In genomic region chr1:2404142-2404889, GRCh38 we compare ENCODE assay signal across 29 cellular contexts. TPM values are rescaled to one million over a fixed set of nuclear protein-coding genes. Genes with fewer than 3 reads are reported as not detected.
DNase-seq lines count a peak whose midpoint lies in the region; ATAC-seq, FAIRE-seq and TF ChIP-seq lines count a peak whose summit lies in the region.
"Had no signal": no experiment of that assay in that cellular context is flagged by ENCODE, and none has a peak within 500 bp of the region (broad histone marks: within the 10 kb centered on the region; RNA-seq: fewer than 3 reads in every experiment).

No MANE protein-coding gene starts in this region.

- BruUV-seq in A673 (replicated peaks; lab: Mats Ljungman, UMichigan) (no TSS peak), HCT116 (replicated peaks; lab: Mats Ljungman, UMichigan) (no TSS peak)

- H3K9ac ChIP-seq in HCT116 (ENCODE audit: low read length) = no peak overlapping the region

- H3K27ac ChIP-seq in A673 (ENCODE audit: low read depth, low read length, poor library complexity, severe bottlenecking) (peak overlapping the region; percentile 5), HCT116 (ENCODE audit: low read depth, low read length) (no peak overlapping the region)
- H3K27ac ChIP-seq: BLaER1 treated with 17β-estradiol and CSF1 and Interleukin-3, amounts not matched to agents 10 nM and 100 nM; coronary artery; gastrocnemius medialis; thyroid gland had no signal

- H3K27ac Mint-ChIP-seq in nephron progenitor cell = peak overlapping the region; percentile 81
- H3K27ac Mint-ChIP-seq: activated B cell treated with CpG ODN at 0.5 μM for 24 hours; endodermal cell; stimulated activated naive CD8-positive, alpha-beta T cell treated with anti-CD3 and anti-CD28 coated beads, Interleukin-15, Interleukin-2, amounts not matched to agents 100 ng/mL and 50 ng/mL, for 24 hours had no signal

- peaks cover 40% of the 10 kb centered on the region for H3K36me3 Mint-ChIP-seq in nephron progenitor cell (ENCODE audit: low read depth)

- CTCF ChIA-PET in A673 (lab: Charles Lee) (no interaction called here), HCT116 (lab: Charles Lee) (no interaction called here)

- peak; percentile 28 for FAIRE-seq in bronchial epithelial cell (lab: Jason Lieb, UNC)

- TF ChIP-seq CTCF in A673 (conservative IDR thresholded peaks at IDR 0.05; ENCODE audit: low read depth, low read length) (no peak), HCT116 (IDR thresholded peaks at IDR 0.05 in 2 of 3, conservative IDR thresholded peaks at IDR 0.05 in 1 of 3; ENCODE audit: borderline replicate concordance in 1 of 3, insufficient read depth in 1 of 3, low read depth in 2 of 3, low read length in 2 of 3) (no peak), bronchial epithelial cell (IDR thresholded peaks at IDR 0.05; ENCODE audit: insufficient read depth, low read length, severe bottlenecking) (no peak), nephron progenitor cell (IDR thresholded peaks at IDR 0.05) (no peak)

- POLR2A ChIA-PET in A673 (lab: Charles Lee; ENCODE audit: low non-redundant PET) (no interaction called here), HCT116 (lab: Charles Lee) (no interaction called here)

- no peak for TF ChIP-seq RAD21 in HCT116 (IDR thresholded peaks at IDR 0.05; ENCODE audit: low read depth)

- DNase-seq in A673 (ENCODE audit: low spot score) = no peak
- no peak for DNase-seq in HCT116 (ENCODE audit: low read depth, low spot score)
- DNase-seq in bronchial epithelial cell (ENCODE audit: low read depth) = no peak
- no peak for DNase-seq in nephron progenitor cell
- DNase-seq in NCI-H345 treated with DMSO at 0.1 percent for 48 hours (lab: John Stamatoyannopoulos, UW; ENCODE audit: unreplicated experiment) = no peak
- no peak for DNase-seq in dermis blood vessel endothelial cell
- DNase-seq: activated B cell treated with CpG ODN at 0.5 μM for 24 hours; activated naive CD4-positive, alpha-beta T cell treated with anti-CD3 and anti-CD28 coated beads, Interleukin-2, amount 50 U/mL, for 16 hours; Caco-2; DMS79 treated with DMSO at 0.1 percent for 48 hours; endodermal cell; gastrocnemius medialis; GF-D8; hippocampal formation; Karpas-422; MV-4-11; NCI-H1436 treated with DMSO at 0.1 percent for 48 hours; NCI-H2107; NCI-H446; NCI-H82; Right ventricle myocardium superior; SW 1271; T1000; thyroid gland had no signal

- no peaks in the 10 kb centered on the region for H3K27me3 Mint-ChIP-seq in nephron progenitor cell (ENCODE audit: low read depth, poor library complexity)
- H3K27me3 Mint-ChIP-seq: activated B cell treated with CpG ODN at 0.5 μM for 24 hours; stimulated activated naive CD8-positive, alpha-beta T cell treated with anti-CD3 and anti-CD28 coated beads, Interleukin-15, Interleukin-2, amounts not matched to agents 100 ng/mL and 50 ng/mL, for 24 hours had no signal

- no peak overlapping the region for H3K4me3 Mint-ChIP-seq in nephron progenitor cell
- H3K4me3 Mint-ChIP-seq: activated B cell treated with CpG ODN at 0.5 μM for 24 hours; endodermal cell; stimulated activated naive CD8-positive, alpha-beta T cell treated with anti-CD3 and anti-CD28 coated beads, Interleukin-15, Interleukin-2, amounts not matched to agents 100 ng/mL and 50 ng/mL, for 24 hours had no signal

- H3K27me3 ChIP-seq in A673 (replicated peaks; ENCODE audit: insufficient read depth, low read depth, low read length, poor library complexity) (no peaks in the 10 kb centered on the region), HCT116 (ENCODE audit: insufficient read depth, low read length) (no peaks in the 10 kb centered on the region), bronchial epithelial cell (ENCODE audit: control insufficient read depth, insufficient read depth, low read length) (no peaks in the 10 kb centered on the region)
- H3K27me3 ChIP-seq: BLaER1 treated with 17β-estradiol and CSF1 and Interleukin-3, amounts not matched to agents 10 nM and 100 nM; gastrocnemius medialis; thyroid gland had no signal

- H3K4me2 ChIP-seq in HCT116 (ENCODE audit: low read length) = no peak overlapping the region
- H3K4me2 ChIP-seq: BLaER1 treated with 17β-estradiol and CSF1 and Interleukin-3, amounts not matched to agents 10 nM and 100 nM had no signal

- no peaks in the 10 kb centered on the region for H3K9me2 ChIP-seq in HCT116 (ENCODE audit: insufficient read depth)

- peaks cover 19% of the 10 kb centered on the region; the same call in 1 of the 2 replicates for H3K79me2 ChIP-seq in HCT116 (ENCODE audit: insufficient read depth, low read length)

- intact Hi-C loops in A673 (cut with micrococcal nuclease; ENCODE audit: unreplicated experiment) (no loop called here), HCT116 (cut with micrococcal nuclease) (no loop called here)

- RAD21 ChIA-PET in HCT116 (lab: Charles Lee; ENCODE audit: low non-redundant PET in 1 of 2, low total read pairs in 2 of 2, uncharacterized antibody in 2 of 2, unreplicated experiment in 2 of 2) = no interaction called here

- H3K4me3 ChIP-seq in A673 (ENCODE audit: low read depth, low read length, poor library complexity, severe bottlenecking) (no peak overlapping the region), HCT116 (replicated peaks in 1 of 2; ENCODE audit: low read depth in 1 of 2, low read length in 2 of 2) (no peak overlapping the region), bronchial epithelial cell (ENCODE audit: low read depth, low read length) (no peak overlapping the region)
- H3K4me3 ChIP-seq: BLaER1 treated with 17β-estradiol and CSF1 and Interleukin-3, amounts not matched to agents 10 nM and 100 nM; coronary artery; gastrocnemius medialis; thyroid gland had no signal

- no peaks in the 10 kb centered on the region for H4K20me1 ChIP-seq in HCT116 (ENCODE audit: insufficient read depth)

- no peaks in the 10 kb centered on the region for H3K9me3 ChIP-seq in A673 (ENCODE audit: low read depth, low read length, poor library complexity, severe bottlenecking)
- H3K9me3 ChIP-seq in HCT116 (ENCODE audit: control insufficient read depth in 1 of 2, insufficient read depth in 1 of 2, low read depth in 1 of 2, low read length in 2 of 2) = no peaks in the 10 kb centered on the region
- H3K9me3 ChIP-seq: BLaER1 treated with 17β-estradiol and CSF1 and Interleukin-3, amounts not matched to agents 10 nM and 100 nM; Caco-2; gastrocnemius medialis; thyroid gland had no signal

- no peak overlapping the region for H2AFZ ChIP-seq in HCT116 (ENCODE audit: low read depth, low read length, poor library complexity, severe bottlenecking)

- H3K4me1 ChIP-seq in A673 (ENCODE audit: insufficient read depth, low read length, poor library complexity, severe bottlenecking) = no peaks in the 10 kb centered on the region
- H3K4me1 ChIP-seq in HCT116 (ENCODE audit: control insufficient read depth in 1 of 2, insufficient read depth in 2 of 2, low read length in 2 of 2) = no peaks in the 10 kb centered on the region
- H3K4me1 ChIP-seq: BLaER1 treated with 17β-estradiol and CSF1 and Interleukin-3, amounts not matched to agents 10 nM and 100 nM; Caco-2; gastrocnemius medialis had no signal

- ATAC-seq in HCT116 (no peak), GM18867 (IDR thresholded peaks at IDR 0.05; ENCODE audit: unreplicated experiment) (no peak)
- ATAC-seq: gastrocnemius medialis, left lobe of liver had no signal

- H3K9me3 Mint-ChIP-seq in nephron progenitor cell = no peaks in the 10 kb centered on the region
- H3K9me3 Mint-ChIP-seq: activated B cell treated with CpG ODN at 0.5 μM for 24 hours; endodermal cell; stimulated activated naive CD8-positive, alpha-beta T cell treated with anti-CD3 and anti-CD28 coated beads, Interleukin-15, Interleukin-2, amounts not matched to agents 100 ng/mL and 50 ng/mL, for 24 hours had no signal

- TF ChIP-seq POLR2A in HCT116 (IDR thresholded peaks at IDR 0.05; ENCODE audit: borderline replicate concordance, extremely low read depth, insufficient read depth, insufficient read length) = no peak

- H3K36me3 ChIP-seq in A673 (ENCODE audit: insufficient read depth, low read length, poor library complexity, severe bottlenecking) (peaks cover 63% of the 10 kb centered on the region), HCT116 (ENCODE audit: control insufficient read depth in 1 of 2, insufficient read depth in 2 of 2, low read length in 2 of 2) (peaks cover 26 to 31% of the 10 kb centered on the region in 2 experiments), bronchial epithelial cell (ENCODE audit: control insufficient read depth, insufficient read depth, low read length) (peaks cover 48% of the 10 kb centered on the region)

- no peaks in the 10 kb centered on the region for H3K4me1 Mint-ChIP-seq in nephron progenitor cell
- H3K4me1 Mint-ChIP-seq: activated B cell treated with CpG ODN at 0.5 μM for 24 hours, endodermal cell had no signal

TF ChIP-seq in HCT116, 20 proteins besides CTCF, POLR2A, EP300 and RAD21:
- TF ChIP-seq POLR2AphosphoS5 (IDR thresholded peaks at IDR 0.05; ENCODE audit: low read depth, low read length) = 0 out of 2 replicates have a peak, but pooled peaks have one; percentile 7
- no peak for TF ChIP-seq YY1 (IDR thresholded peaks at IDR 0.05; ENCODE audit: extremely low read depth, insufficient replicate concordance, low read depth, low read length)

RNA-seq across cellular contexts. Expression of gene PEX10, which starts 8.0 kb away (rescaled TPM):
- total RNA-seq in A673 (2021) (27.6 and 28.0 TPM in 2 replicates), HCT116 (2021; ENCODE audit: unreplicated experiment) (27.9 TPM), bronchial epithelial cell (30.0 and 35.7 TPM in 2 replicates), dermis blood vessel endothelial cell (33.4 and 44.9 TPM in 2 replicates)
- polyA plus RNA-seq in HCT116 (2012) = 20.3 and 23.2 TPM in 2 replicates

RNA-seq across cellular contexts. Expression of gene RER1, which starts 12.7 kb away (rescaled TPM):
- 152 and 154 TPM in 2 replicates for total RNA-seq in A673 (2021)
- total RNA-seq in HCT116 (2021; ENCODE audit: unreplicated experiment) = 155 TPM
- 137 and 147 TPM in 2 replicates for polyA plus RNA-seq in HCT116 (2012)
- 94.8 and 104 TPM in 2 replicates for total RNA-seq in bronchial epithelial cell
- total RNA-seq in dermis blood vessel endothelial cell = 62.6 and 64.8 TPM in 2 replicates

RNA-seq across cellular contexts. Expression of gene MORN1, which starts 13.0 kb away (rescaled TPM):
- total RNA-seq in A673 (2021) (24.7 and 29.8 TPM in 2 replicates), HCT116 (2021; ENCODE audit: unreplicated experiment) (21.4 TPM), bronchial epithelial cell (5.5 and 10.6 TPM in 2 replicates), dermis blood vessel endothelial cell (7.4 and 7.7 TPM in 2 replicates)
- 9.1 and 10.2 TPM in 2 replicates for polyA plus RNA-seq in HCT116 (2012)
